In genomic region chr3:14545251-14545635, GRCh38 we compare ENCODE assay signal across 22 cellular contexts. TPM values are rescaled to one million over a fixed set of nuclear protein-coding genes. Genes with fewer than 3 reads are reported as not detected.
DNase-seq lines count a peak whose midpoint lies in the region; ATAC-seq, FAIRE-seq and TF ChIP-seq lines count a peak whose summit lies in the region.
"Had no signal": no experiment of that assay in that cellular context is flagged by ENCODE, and none has a peak within 500 bp of the region (broad histone marks: within the 10 kb centered on the region; RNA-seq: fewer than 3 reads in every experiment).

No MANE protein-coding gene starts in this region.

- intact Hi-C loops in left cardiac atrium (cut with DNase I), result loop anchor here in 1 of 2 donors (5.0 kb wide), 1 partner anchor 33 kb away; no protein-coding TSS in a partner anchor
- intact Hi-C loops in cardiac septum (cut with DNase I), result loop anchor here (5.0 kb wide), 1 partner anchor 343 kb away; no protein-coding TSS in a partner anchor
- intact Hi-C loops in kidney (cut with DNase I), result no loop called here
- intact Hi-C loops in spleen (cut with DNase I; ENCODE audit: low total_unique reads), result no loop called here

- peak; percentile 11 for DNase-seq in left cardiac atrium
- DNase-seq in cardiac septum (ENCODE audit: low spot score), result no peak
- DNase-seq in kidney, result peak; percentile 66
- peak; percentile 57 for DNase-seq in spleen
- no peak for DNase-seq in MM.1S
- no peak for DNase-seq in SJCRH30
- DNase-seq: 8988T, ACHN, C1 segment of cervical spinal cord, Calu3, COR-L47, DMS53, DMS79 treated with DMSO at 0.1 percent for 48 hours, GF-D8, H9 had no signal

- H3K9me2 ChIP-seq in MM.1S (replicated peaks; ENCODE audit: insufficient read depth, low read length), result no peaks in the 10 kb centered on the region

- no peaks in the 10 kb centered on the region for H4K20me1 ChIP-seq in MM.1S (ENCODE audit: insufficient read depth, low read length)

- H3K9me3 ChIP-seq in kidney (ENCODE audit: control insufficient read depth in 1 of 2, low read length in 2 of 2), result no peaks in the 10 kb centered on the region
- no peaks in the 10 kb centered on the region for H3K9me3 ChIP-seq in spleen
- H3K9me3 ChIP-seq in MM.1S (replicated peaks; ENCODE audit: insufficient read depth, low read length), result no peaks in the 10 kb centered on the region
- H3K9me3 ChIP-seq in SJCRH30 (replicated peaks), result no peaks in the 10 kb centered on the region
- H3K9me3 ChIP-seq: A549 had no signal

- ATAC-seq in left cardiac atrium, result no peak
- ATAC-seq: A549, GM23338, HCT116 had no signal

- H3K4me3 ChIP-seq in kidney (ENCODE audit: low read length in 2 of 2) (no peak overlapping the region), spleen (no peak overlapping the region), MM.1S (ENCODE audit: low read length) (no peak overlapping the region), SJCRH30 (no peak overlapping the region)
- H3K4me3 ChIP-seq: A549, GM23338 had no signal

- H3K27me3 ChIP-seq in spleen (replicated peaks in 1 of 7), result peaks cover 0 to 45% (median 3%) of the 10 kb centered on the region in 7 donors
- peaks cover 57% of the 10 kb centered on the region for H3K27me3 ChIP-seq in MM.1S (replicated peaks; ENCODE audit: insufficient read depth, low read length)
- H3K27me3 ChIP-seq in SJCRH30, result peaks cover 27% of the 10 kb centered on the region

- H3K4me1 ChIP-seq in kidney (ENCODE audit: control insufficient read depth in 1 of 2, insufficient read depth in 1 of 2, low read depth in 1 of 2, low read length in 2 of 2), result peaks cover 0 to 7% of the 10 kb centered on the region in 2 donors
- peaks cover 0 to 8% (median 3%) of the 10 kb centered on the region in 6 donors for H3K4me1 ChIP-seq in spleen
- no peaks in the 10 kb centered on the region for H3K4me1 ChIP-seq in MM.1S (ENCODE audit: low read length)
- no peaks in the 10 kb centered on the region; the same call in 1 of the 2 replicates for H3K4me1 ChIP-seq in SJCRH30

- no peak for TF ChIP-seq POLR2A in spleen (IDR thresholded peaks at IDR 0.05)

- no peaks in the 10 kb centered on the region for H3K36me3 ChIP-seq in kidney (ENCODE audit: control insufficient read depth in 1 of 2, insufficient read depth in 2 of 2, low read length in 2 of 2)
- no peaks in the 10 kb centered on the region for H3K36me3 ChIP-seq in spleen
- no peaks in the 10 kb centered on the region for H3K36me3 ChIP-seq in MM.1S (replicated peaks; ENCODE audit: insufficient read depth, low read length)
- H3K36me3 ChIP-seq in SJCRH30, result no peaks in the 10 kb centered on the region

- H3K9ac ChIP-seq in kidney (ENCODE audit: low read length in 2 of 2) (no peak overlapping the region), MM.1S (ENCODE audit: low read length) (no peak overlapping the region)

- FAIRE-seq in kidney (lab: Jason Lieb, UNC), result no peak
- FAIRE-seq: A549, GM12891, GM18507 had no signal

- no peaks in the 10 kb centered on the region for H3K79me2 ChIP-seq in MM.1S (ENCODE audit: low read length)

- H3K27ac ChIP-seq in kidney (ENCODE audit: low read depth in 2 of 2, low read length in 2 of 2) (no peak overlapping the region), spleen (no peak overlapping the region), MM.1S (ENCODE audit: low read length) (no peak overlapping the region), SJCRH30 (no peak overlapping the region)
- H3K27ac ChIP-seq: A549 had no signal

- H2AFZ ChIP-seq in MM.1S (ENCODE audit: low read length), result no peak overlapping the region
- H2AFZ ChIP-seq: GM23338 had no signal

- TF ChIP-seq CTCF in kidney (IDR thresholded peaks at IDR 0.05; ENCODE audit: borderline replicate concordance, extremely low read depth, insufficient read depth), result no peak
- no peak for TF ChIP-seq CTCF in spleen (IDR thresholded peaks at IDR 0.05 in 8 of 11, conservative IDR thresholded peaks at IDR 0.05 in 3 of 11)
- TF ChIP-seq CTCF in MM.1S (IDR thresholded peaks at IDR 0.05; ENCODE audit: low read length), result no peak

- no peak overlapping the region for H3K4me2 ChIP-seq in MM.1S (ENCODE audit: low read depth, low read length)
- H3K4me2 ChIP-seq: A549, GM23338 had no signal

- no peaks in the 10 kb centered on the region for H3F3A ChIP-seq in MM.1S (ENCODE audit: insufficient read depth, low read length)

- WGBS in spleen, 5 donors, result 75 to 84% (median 80%) methylated on average over 4 to 5 of the region's 5 CpGs

RNA-seq across cellular contexts. Expression of gene GRIP2, which starts 5.1 kb away (rescaled TPM):
- total RNA-seq in left cardiac atrium (10 to 100 TPM; 18.2 to 19.8 TPM), cardiac septum (67.8 TPM), kidney (3.0 TPM), spleen (1 to 10 TPM in 6 of 7 donors, under 1 TPM in 1; 0.60 to 3.7 (median 1.2) TPM)
- polyA plus RNA-seq in kidney (ENCODE audit: insufficient read depth, low read depth, low replicate concordance) (3.2 TPM), spleen (1 to 10 TPM in 1 of 3 donors, under 1 TPM in 2; 0.15 to 2.5 (median 0.52) TPM)
- total RNA-seq in SJCRH30 (2014; rRNA removed; shearing (Covaris generic)), result 0.57 and 0.96 TPM in 2 replicates
- total RNA-seq: Calu3; CD4-positive, alpha-beta memory T cell; Daoy had no signal
- polyA plus RNA-seq: CD4-positive, alpha-beta memory T cell had no signal

Comparison
In these comparisons a context has a peak if more than half of its experiments do, and no peak if none do; other contexts are left out.
1. DNase-seq: peak in left cardiac atrium (single experiment), kidney (single experiment) and spleen (single experiment); none in cardiac septum (single experiment), MM.1S (single experiment) and SJCRH30 (0 of 2).